ENCODE assay signal across 1 cellular context in the genomic region with DNA sequence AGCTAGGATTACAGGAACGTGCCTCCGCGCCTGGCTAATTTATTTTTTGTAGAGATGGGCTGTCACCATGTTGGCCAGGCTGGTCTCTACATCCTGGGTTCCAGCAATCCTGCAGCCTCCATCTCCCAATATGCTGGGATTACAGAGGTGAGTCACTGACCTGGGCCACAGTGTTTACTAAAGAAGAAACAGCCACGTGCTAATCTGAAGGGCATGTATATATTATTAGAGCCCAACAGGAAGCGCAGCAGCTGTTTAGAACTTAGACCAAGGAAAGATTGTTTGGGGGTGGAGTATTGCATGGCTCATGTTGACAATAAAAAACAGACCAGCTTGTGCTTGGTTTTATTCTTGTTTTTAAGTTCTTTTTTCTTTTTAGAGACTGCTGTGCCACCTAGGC.
TF ChIP-seq lines count a peak whose summit lies in the region.

No MANE protein-coding gene starts in this region.

TF ChIP-seq in H1, 55 proteins besides CTCF, POLR2A, EP300 and RAD21 (continued from another document):
- TF ChIP-seq, protein P1, sequence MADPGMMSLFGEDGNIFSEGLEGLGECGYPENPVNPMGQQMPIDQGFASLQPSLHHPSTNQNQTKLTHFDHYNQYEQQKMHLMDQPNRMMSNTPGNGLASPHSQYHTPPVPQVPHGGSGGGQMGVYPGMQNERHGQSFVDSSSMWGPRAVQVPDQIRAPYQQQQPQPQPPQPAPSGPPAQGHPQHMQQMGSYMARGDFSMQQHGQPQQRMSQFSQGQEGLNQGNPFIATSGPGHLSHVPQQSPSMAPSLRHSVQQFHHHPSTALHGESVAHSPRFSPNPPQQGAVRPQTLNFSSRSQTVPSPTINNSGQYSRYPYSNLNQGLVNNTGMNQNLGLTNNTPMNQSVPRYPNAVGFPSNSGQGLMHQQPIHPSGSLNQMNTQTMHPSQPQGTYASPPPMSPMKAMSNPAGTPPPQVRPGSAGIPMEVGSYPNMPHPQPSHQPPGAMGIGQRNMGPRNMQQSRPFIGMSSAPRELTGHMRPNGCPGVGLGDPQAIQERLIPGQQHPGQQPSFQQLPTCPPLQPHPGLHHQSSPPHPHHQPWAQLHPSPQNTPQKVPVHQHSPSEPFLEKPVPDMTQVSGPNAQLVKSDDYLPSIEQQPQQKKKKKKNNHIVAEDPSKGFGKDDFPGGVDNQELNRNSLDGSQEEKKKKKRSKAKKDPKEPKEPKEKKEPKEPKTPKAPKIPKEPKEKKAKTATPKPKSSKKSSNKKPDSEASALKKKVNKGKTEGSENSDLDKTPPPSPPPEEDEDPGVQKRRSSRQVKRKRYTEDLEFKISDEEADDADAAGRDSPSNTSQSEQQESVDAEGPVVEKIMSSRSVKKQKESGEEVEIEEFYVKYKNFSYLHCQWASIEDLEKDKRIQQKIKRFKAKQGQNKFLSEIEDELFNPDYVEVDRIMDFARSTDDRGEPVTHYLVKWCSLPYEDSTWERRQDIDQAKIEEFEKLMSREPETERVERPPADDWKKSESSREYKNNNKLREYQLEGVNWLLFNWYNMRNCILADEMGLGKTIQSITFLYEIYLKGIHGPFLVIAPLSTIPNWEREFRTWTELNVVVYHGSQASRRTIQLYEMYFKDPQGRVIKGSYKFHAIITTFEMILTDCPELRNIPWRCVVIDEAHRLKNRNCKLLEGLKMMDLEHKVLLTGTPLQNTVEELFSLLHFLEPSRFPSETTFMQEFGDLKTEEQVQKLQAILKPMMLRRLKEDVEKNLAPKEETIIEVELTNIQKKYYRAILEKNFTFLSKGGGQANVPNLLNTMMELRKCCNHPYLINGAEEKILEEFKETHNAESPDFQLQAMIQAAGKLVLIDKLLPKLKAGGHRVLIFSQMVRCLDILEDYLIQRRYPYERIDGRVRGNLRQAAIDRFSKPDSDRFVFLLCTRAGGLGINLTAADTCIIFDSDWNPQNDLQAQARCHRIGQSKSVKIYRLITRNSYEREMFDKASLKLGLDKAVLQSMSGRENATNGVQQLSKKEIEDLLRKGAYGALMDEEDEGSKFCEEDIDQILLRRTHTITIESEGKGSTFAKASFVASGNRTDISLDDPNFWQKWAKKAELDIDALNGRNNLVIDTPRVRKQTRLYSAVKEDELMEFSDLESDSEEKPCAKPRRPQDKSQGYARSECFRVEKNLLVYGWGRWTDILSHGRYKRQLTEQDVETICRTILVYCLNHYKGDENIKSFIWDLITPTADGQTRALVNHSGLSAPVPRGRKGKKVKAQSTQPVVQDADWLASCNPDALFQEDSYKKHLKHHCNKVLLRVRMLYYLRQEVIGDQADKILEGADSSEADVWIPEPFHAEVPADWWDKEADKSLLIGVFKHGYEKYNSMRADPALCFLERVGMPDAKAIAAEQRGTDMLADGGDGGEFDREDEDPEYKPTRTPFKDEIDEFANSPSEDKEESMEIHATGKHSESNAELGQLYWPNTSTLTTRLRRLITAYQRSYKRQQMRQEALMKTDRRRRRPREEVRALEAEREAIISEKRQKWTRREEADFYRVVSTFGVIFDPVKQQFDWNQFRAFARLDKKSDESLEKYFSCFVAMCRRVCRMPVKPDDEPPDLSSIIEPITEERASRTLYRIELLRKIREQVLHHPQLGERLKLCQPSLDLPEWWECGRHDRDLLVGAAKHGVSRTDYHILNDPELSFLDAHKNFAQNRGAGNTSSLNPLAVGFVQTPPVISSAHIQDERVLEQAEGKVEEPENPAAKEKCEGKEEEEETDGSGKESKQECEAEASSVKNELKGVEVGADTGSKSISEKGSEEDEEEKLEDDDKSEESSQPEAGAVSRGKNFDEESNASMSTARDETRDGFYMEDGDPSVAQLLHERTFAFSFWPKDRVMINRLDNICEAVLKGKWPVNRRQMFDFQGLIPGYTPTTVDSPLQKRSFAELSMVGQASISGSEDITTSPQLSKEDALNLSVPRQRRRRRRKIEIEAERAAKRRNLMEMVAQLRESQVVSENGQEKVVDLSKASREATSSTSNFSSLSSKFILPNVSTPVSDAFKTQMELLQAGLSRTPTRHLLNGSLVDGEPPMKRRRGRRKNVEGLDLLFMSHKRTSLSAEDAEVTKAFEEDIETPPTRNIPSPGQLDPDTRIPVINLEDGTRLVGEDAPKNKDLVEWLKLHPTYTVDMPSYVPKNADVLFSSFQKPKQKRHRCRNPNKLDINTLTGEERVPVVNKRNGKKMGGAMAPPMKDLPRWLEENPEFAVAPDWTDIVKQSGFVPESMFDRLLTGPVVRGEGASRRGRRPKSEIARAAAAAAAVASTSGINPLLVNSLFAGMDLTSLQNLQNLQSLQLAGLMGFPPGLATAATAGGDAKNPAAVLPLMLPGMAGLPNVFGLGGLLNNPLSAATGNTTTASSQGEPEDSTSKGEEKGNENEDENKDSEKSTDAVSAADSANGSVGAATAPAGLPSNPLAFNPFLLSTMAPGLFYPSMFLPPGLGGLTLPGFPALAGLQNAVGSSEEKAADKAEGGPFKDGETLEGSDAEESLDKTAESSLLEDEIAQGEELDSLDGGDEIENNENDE (IDR thresholded peaks at IDR 0.05; ENCODE audit: insufficient replicate concordance, low read length), result no peak
- TF ChIP-seq RBBP5 (IDR thresholded peaks at IDR 0.05; ENCODE audit: borderline replicate concordance, low read depth, low read length) (no peak), POU5F1 (IDR thresholded peaks at IDR 0.05; ENCODE audit: low read depth, low read length) (no peak), KDM5A (IDR thresholded peaks at IDR 0.05; ENCODE audit: low read length) (no peak), ASH2L (IDR thresholded peaks at IDR 0.05; ENCODE audit: low read length) (no peak), CREB1 (IDR thresholded peaks at IDR 0.05) (no peak), MAFK (IDR thresholded peaks at IDR 0.05; ENCODE audit: low read depth, low read length) (no peak), BCL11A (IDR thresholded peaks at IDR 0.05; ENCODE audit: low read depth in 2 of 2, low read length in 2 of 2) (no peak), EZH2 (IDR thresholded peaks at IDR 0.05; ENCODE audit: low read depth, low read length, severe bottlenecking) (no peak)
